8 cellular contexts compared by ENCODE assay signal in genomic region chr16:89656435-89657121, GRCh38. TPM values are rescaled to one million over a fixed set of nuclear protein-coding genes. Genes with fewer than 3 reads are reported as not detected.
DNase-seq lines count a peak whose midpoint lies in the region; ATAC-seq and TF ChIP-seq lines count a peak whose summit lies in the region.

No MANE protein-coding gene starts in this region.

- CTCF ChIA-PET in AG04450 (lab: Charles Lee) = interaction anchor here (0.6 kb wide), 1 partner anchor 15 kb away, joined by 3 read pairs; no protein-coding TSS in a partner anchor

- H3K27me3 ChIP-seq in AG04450 (ENCODE audit: control insufficient read depth, insufficient read depth, low read length) = no peaks in the 10 kb centered on the region
- H3K27me3 ChIP-seq in MM.1S (replicated peaks; ENCODE audit: insufficient read depth, low read length) = no peaks in the 10 kb centered on the region
- H3K27me3 ChIP-seq in effector memory CD4-positive, alpha-beta T cell (replicated peaks; ENCODE audit: control insufficient read depth, insufficient read depth, low read length, poor library complexity, severe bottlenecking) = no peaks in the 10 kb centered on the region

- H3K4me3 Mint-ChIP-seq in natural killer cell = peak overlapping the region; percentile 91

- DNase-seq in AG04450 (ENCODE audit: low read depth, low spot score) (no peak), MM.1S (no peak), natural killer cell (no peak), HT-29 (ENCODE audit: low spot score) (no peak), retina (no peak), kidney tubule cell (ENCODE audit: low spot score) (no peak)
- DNase-seq in effector memory CD4-positive, alpha-beta T cell = no peak

- ATAC-seq in natural killer cell (no peak), GM21381 (IDR thresholded peaks at IDR 0.05; ENCODE audit: unreplicated experiment) (no peak)

- no peak overlapping the region for H3K27ac ChIP-seq in AG04450 (ENCODE audit: low read depth, low read length)
- H3K27ac ChIP-seq in MM.1S (ENCODE audit: low read length) = no peak overlapping the region
- peak overlapping the region; percentile 78 for H3K27ac ChIP-seq in effector memory CD4-positive, alpha-beta T cell (ENCODE audit: insufficient read depth, low read length, poor library complexity, severe bottlenecking)

- no peaks in the 10 kb centered on the region for H3F3A ChIP-seq in MM.1S (ENCODE audit: insufficient read depth, low read length)

- H3K4me1 Mint-ChIP-seq in natural killer cell = peaks cover 27 to 37% of the 10 kb centered on the region in 2 donors

- H2AFZ ChIP-seq in MM.1S (ENCODE audit: low read length) = no peak overlapping the region

- peaks cover 37% of the 10 kb centered on the region for H3K79me2 ChIP-seq in MM.1S (ENCODE audit: low read length)

- intact Hi-C loops in natural killer cell (cut with micrococcal nuclease) = loop anchor here (10.0 kb wide), 1 partner anchor 92 kb away; the partner anchor contains the start of gene RPL13

- H3K9me3 Mint-ChIP-seq in natural killer cell = no peaks in the 10 kb centered on the region

- POLR2A ChIA-PET in AG04450 (lab: Yijun Ruan, JAX) = interaction anchor here (0.7 to 1.7 kb wide), 3 partner anchors 30 to 149 kb away, joined by 4 to 8 read pairs (median 5); partner anchors contain the start of gene CDK10

- H3K36me3 ChIP-seq in MM.1S (replicated peaks; ENCODE audit: insufficient read depth, low read length) = no peaks in the 10 kb centered on the region; the same call in 1 of the 2 replicates
- H3K36me3 ChIP-seq in effector memory CD4-positive, alpha-beta T cell (ENCODE audit: control insufficient read depth, insufficient read depth, low read length) = peaks cover 4% of the 10 kb centered on the region

- peak overlapping the region; percentile 37; the same call in 1 of the 2 replicates for H3K4me2 ChIP-seq in MM.1S (ENCODE audit: low read depth, low read length)

- H3K36me3 Mint-ChIP-seq in natural killer cell = no peaks in the 10 kb centered on the region

- TF ChIP-seq CTCF in AG04450 (IDR thresholded peaks at IDR 0.05; ENCODE audit: low read depth, low read length) (no peak), MM.1S (IDR thresholded peaks at IDR 0.05; ENCODE audit: low read length) (no peak), natural killer cell (IDR thresholded peaks at IDR 0.05) (no peak)

- no peaks in the 10 kb centered on the region for H3K9me2 ChIP-seq in MM.1S (replicated peaks; ENCODE audit: insufficient read depth, low read length)

- peak overlapping the region; percentile 76 to 83 for H3K27ac Mint-ChIP-seq in natural killer cell

- peak overlapping the region; percentile 93 for H3K4me3 ChIP-seq in AG04450 (ENCODE audit: low read depth, low read length)
- peak overlapping the region; percentile 84 for H3K4me3 ChIP-seq in MM.1S (ENCODE audit: low read length)
- peak overlapping the region; percentile 79 for H3K4me3 ChIP-seq in effector memory CD4-positive, alpha-beta T cell (ENCODE audit: insufficient read depth, low read depth, low read length, poor library complexity, severe bottlenecking)

- peak overlapping the region; percentile 75; the same call in 1 of the 2 replicates for H3K9ac ChIP-seq in MM.1S (ENCODE audit: low read length)

- H3K9me3 ChIP-seq in AG04450 (ENCODE audit: control insufficient read depth, insufficient read depth, low read length) (peaks cover 3% of the 10 kb centered on the region; the same call in 1 of the 2 replicates), MM.1S (replicated peaks; ENCODE audit: insufficient read depth, low read length) (no peaks in the 10 kb centered on the region)
- no peaks in the 10 kb centered on the region for H3K9me3 ChIP-seq in effector memory CD4-positive, alpha-beta T cell (ENCODE audit: control insufficient read depth, low read length)

- H3K27me3 Mint-ChIP-seq in natural killer cell (ENCODE audit: low read depth in 2 of 2) = no peaks in the 10 kb centered on the region

- no peaks in the 10 kb centered on the region for H3K4me1 ChIP-seq in MM.1S (ENCODE audit: low read length)
- H3K4me1 ChIP-seq in effector memory CD4-positive, alpha-beta T cell (ENCODE audit: control insufficient read depth, insufficient read depth, low read length, poor library complexity, severe bottlenecking) = peaks cover 16% of the 10 kb centered on the region

- no peaks in the 10 kb centered on the region for H4K20me1 ChIP-seq in MM.1S (ENCODE audit: insufficient read depth, low read length)

RNA-seq across cellular contexts. Expression of gene CHMP1A, which starts 0.9 kb away (rescaled TPM):
- 53.5 and 66.8 TPM in 2 replicates for polyA plus RNA-seq in AG04450 (2011; rRNA removed)
- polyA minus RNA-seq in AG04450 (2011; rRNA and poly(A)+ RNA removed) = 54.6 and 79.3 TPM in 2 replicates
- 100 to 1,000 TPM; 124 to 135 (median 134) TPM for total RNA-seq in natural killer cell
- 216 and 243 TPM in 2 replicates for total RNA-seq in HT-29 (2014; rRNA removed; shearing (Covaris generic))

RNA-seq across cellular contexts. Expression of gene SPATA33, which starts 1.1 kb away (rescaled TPM):
- polyA plus RNA-seq in AG04450 (2011; rRNA removed) = 2.3 and 2.4 TPM in 2 replicates
- polyA minus RNA-seq in AG04450 (2011; rRNA and poly(A)+ RNA removed) = 1.9 and 3.2 TPM in 2 replicates
- 10 to 100 TPM in 1 of 3 donors, 1 to 10 TPM in 2; 6.5 to 11.9 (median 8.4) TPM for total RNA-seq in natural killer cell
- 12.5 and 17.1 TPM in 2 replicates for total RNA-seq in HT-29 (2014; rRNA removed; shearing (Covaris generic))

RNA-seq across cellular contexts. Expression of gene CDK10, which starts 29.9 kb away (rescaled TPM):
- polyA plus RNA-seq in AG04450 (2011; rRNA removed) = 31.6 and 35.0 TPM in 2 replicates
- polyA minus RNA-seq in AG04450 (2011; rRNA and poly(A)+ RNA removed) = 19.3 and 30.4 TPM in 2 replicates
- total RNA-seq in natural killer cell = 100 to 1,000 TPM; 102 to 123 (median 114) TPM
- 107 and 116 TPM in 2 replicates for total RNA-seq in HT-29 (2014; rRNA removed; shearing (Covaris generic))

RNA-seq across cellular contexts. Expression of gene DPEP1, which starts 43.1 kb away (rescaled TPM):
- polyA plus RNA-seq in AG04450 (2011; rRNA removed) = not detected in 2 replicates
- polyA minus RNA-seq in AG04450 (2011; rRNA and poly(A)+ RNA removed) = not detected in 2 replicates
- not detected for total RNA-seq in natural killer cell
- total RNA-seq in HT-29 (2014; rRNA removed; shearing (Covaris generic)) = 81.5 and 82.2 TPM in 2 replicates

RNA-seq across cellular contexts. Expression of gene SPATA2L, which starts 44.9 kb away (rescaled TPM):
- polyA plus RNA-seq in AG04450 (2011; rRNA removed) = 2.6 and 4.0 TPM in 2 replicates
- 2.1 and 3.7 TPM in 2 replicates for polyA minus RNA-seq in AG04450 (2011; rRNA and poly(A)+ RNA removed)
- total RNA-seq in natural killer cell = 10 to 100 TPM; 23.1 to 37.9 (median 24.0) TPM
- 71.3 and 83.7 TPM in 2 replicates for total RNA-seq in HT-29 (2014; rRNA removed; shearing (Covaris generic))
